ENCODE assay signal across 22 cellular contexts in the genomic region with DNA sequence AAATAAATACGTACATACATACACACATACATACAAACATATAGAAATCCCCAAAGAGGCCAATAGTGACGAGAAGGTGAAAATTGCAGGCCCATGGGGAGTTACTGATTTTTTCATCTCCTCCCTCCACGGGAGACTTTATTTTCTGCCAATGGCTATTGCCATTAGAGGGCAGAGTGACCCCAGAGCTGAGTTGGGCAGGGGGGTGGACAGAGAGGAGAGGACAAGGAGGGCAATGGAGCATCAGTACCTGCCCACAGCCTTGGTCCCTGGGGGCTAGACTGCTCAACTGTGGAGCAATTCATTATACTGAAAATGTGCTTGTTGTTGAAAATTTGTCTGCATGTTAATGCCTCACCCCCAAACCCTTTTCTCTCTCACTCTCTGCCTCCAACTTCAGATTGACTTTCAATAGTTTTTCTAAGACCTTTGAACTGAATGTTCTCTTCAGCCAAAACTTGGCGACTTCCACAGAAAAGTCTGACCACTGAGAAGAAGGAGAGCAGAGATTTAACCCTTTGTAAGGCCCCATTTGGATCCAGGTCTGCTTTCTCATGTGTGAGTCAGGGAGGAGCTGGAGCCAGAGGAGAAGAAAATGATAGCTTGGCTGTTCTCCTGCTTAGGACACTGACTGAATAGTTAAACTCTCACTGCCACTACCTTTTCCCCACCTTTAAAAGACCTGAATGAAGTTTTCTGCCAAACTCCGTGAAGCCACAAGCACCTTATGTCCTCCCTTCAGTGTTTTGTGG.
A peak's percentile ranks its signal among the peaks of the same experiment; 100 is the strongest.
DNase-seq lines count a peak whose midpoint lies in the region; ATAC-seq and TF ChIP-seq lines count a peak whose summit lies in the region.
"Had no signal": no experiment of that assay in that cellular context is flagged by ENCODE, and none has a peak within 500 bp of the region (broad histone marks: within the 10 kb centered on the region; RNA-seq: fewer than 3 reads in every experiment).

No MANE protein-coding gene starts in this region.

- peak overlapping the region; percentile 55 for H3K4me2 ChIP-seq in Karpas-422 (ENCODE audit: low read depth, low read length, poor library complexity, severe bottlenecking)

- no peak overlapping the region for H3K4me3 Mint-ChIP-seq in Caco-2 (ENCODE audit: unreplicated experiment)
- no peak overlapping the region for H3K4me3 Mint-ChIP-seq in stimulated activated naive B cell treated with anti-CD40 and anti-IgM and Interleukin-4, amounts not matched to agents 10 μg/mL and 1 μg/mL and 100 μg/mL, for 72 hours
- H3K4me3 Mint-ChIP-seq: activated T-cell treated with anti-CD3 and anti-CD28 coated beads, Interleukin-2, amount 50 U/mL, for 72 hours; T-helper 17 cell had no signal

- H3K27me3 Mint-ChIP-seq in Caco-2 (ENCODE audit: insufficient read depth, unreplicated experiment) = no peaks in the 10 kb centered on the region
- peaks cover 5 to 6% of the 10 kb centered on the region in 2 donors for H3K27me3 Mint-ChIP-seq in stimulated activated naive B cell treated with anti-CD40 and anti-IgM and Interleukin-4, amounts not matched to agents 10 μg/mL and 1 μg/mL and 100 μg/mL, for 72 hours
- H3K27me3 Mint-ChIP-seq: naive B cell, T-helper 17 cell had no signal

- no peaks in the 10 kb centered on the region for H3K79me2 ChIP-seq in Karpas-422 (ENCODE audit: low read length)

- H3K4me3 ChIP-seq in Karpas-422 (ENCODE audit: low read length) = peak overlapping the region; percentile 30; the same call in 1 of the 2 replicates
- no peak overlapping the region for H3K4me3 ChIP-seq in choroid plexus epithelial cell (ENCODE audit: low read depth, low read length)
- H3K4me3 ChIP-seq in heart right ventricle = no peak overlapping the region
- H3K4me3 ChIP-seq in Caco-2 (ENCODE audit: low read depth, low read length) = no peak overlapping the region
- H3K4me3 ChIP-seq: colonic mucosa, right lobe of liver, transverse colon had no signal

- 35 to 40% methylated on average over 5 of the region's 5 CpGs for WGBS in heart right ventricle, 2 donors

- no peaks in the 10 kb centered on the region for H3K9me2 ChIP-seq in Karpas-422 (replicated peaks; ENCODE audit: insufficient read depth, low read length)

- no peaks in the 10 kb centered on the region for H4K20me1 ChIP-seq in Karpas-422 (ENCODE audit: insufficient read depth, low read depth, low read length)

- H3K4me1 Mint-ChIP-seq in Caco-2 (ENCODE audit: low read depth, unreplicated experiment) = no peaks in the 10 kb centered on the region
- H3K4me1 Mint-ChIP-seq in stimulated activated naive B cell treated with anti-CD40 and anti-IgM and Interleukin-4, amounts not matched to agents 10 μg/mL and 1 μg/mL and 100 μg/mL, for 72 hours = peaks cover 8 to 9% of the 10 kb centered on the region in 2 donors
- H3K4me1 Mint-ChIP-seq: T-helper 17 cell had no signal

- no peaks in the 10 kb centered on the region for H3K9me3 ChIP-seq in Karpas-422 (ENCODE audit: low read length)
- H3K9me3 ChIP-seq in heart right ventricle = no peaks in the 10 kb centered on the region
- H3K9me3 ChIP-seq in Caco-2 = no peaks in the 10 kb centered on the region
- H3K9me3 ChIP-seq: colonic mucosa, right lobe of liver, transverse colon had no signal

- DNase-seq in Karpas-422 = peak; percentile 77
- DNase-seq in choroid plexus epithelial cell (ENCODE audit: low read depth) = peak; percentile 27
- DNase-seq in heart right ventricle = no peak
- peak; percentile 23 for DNase-seq in superior temporal gyrus (ENCODE audit: extremely low spot score)
- no peak for DNase-seq in Caco-2
- DNase-seq in stimulated activated naive B cell treated with anti-CD40 and anti-IgM and Interleukin-4, amounts not matched to agents 10 μg/mL and 1 μg/mL and 100 μg/mL, for 72 hours = no peak
- no peak for DNase-seq in NCI-H1694 treated with DMSO at 0.1 percent for 48 hours (lab: John Stamatoyannopoulos, UW)
- DNase-seq: activated CD8-positive, alpha-beta memory T cell treated with anti-CD3 and anti-CD28 coated beads for 24 hours; activated T-cell treated with anti-CD3 and anti-CD28 coated beads, Interleukin-2, amount 50 U/mL, for 72 hours; colonic mucosa; mammary epithelial cell; naive B cell; NCI-H146; NCI-H2171 treated with DMSO at 0.1 percent for 48 hours; NCI-H748 treated with DMSO at 0.1 percent for 48 hours; right lobe of liver; SIG-M5; stimulated activated naive CD4-positive, alpha-beta T cell treated with Interleukin-2 at 50 U/mL for 16 hours; T-helper 17 cell; transverse colon had no signal

- intact Hi-C loops in heart right ventricle (cut with DNase I) (loop anchor here in 6 of 10 donors (5.0 to 10.0 kb wide), 4 partner anchors 53 to 180 kb away; a partner anchor contains a TSS), Caco-2 (cut with micrococcal nuclease; ENCODE audit: unreplicated experiment) (no loop called here)

- CTCF ChIA-PET in Caco-2 (lab: Charles Lee) = no interaction called here

- H2AFZ ChIP-seq in Karpas-422 (ENCODE audit: low read length) = no peak overlapping the region; the same call in 1 of the 2 replicates

- H3K9ac ChIP-seq in Karpas-422 (ENCODE audit: low read length) = peak overlapping the region; percentile 60

- H3K27me3 ChIP-seq in Karpas-422 (ENCODE audit: low read length) (no peaks in the 10 kb centered on the region), heart right ventricle (peaks cover 0 to 3% (median 0%) of the 10 kb centered on the region in 7 donors), Caco-2 (replicated peaks; ENCODE audit: control insufficient read depth, insufficient read depth, low read length) (no peaks in the 10 kb centered on the region)
- H3K27me3 ChIP-seq: colonic mucosa, right lobe of liver, transverse colon had no signal

- ATAC-seq in heart right ventricle = peak in 1 of 8 donors; percentile 66
- no peak for ATAC-seq in stimulated activated naive B cell treated with anti-CD40 and anti-IgM and Interleukin-4, amounts not matched to agents 10 μg/mL and 1 μg/mL and 100 μg/mL, for 72 hours (replicated peaks)
- ATAC-seq: activated naive CD4-positive, alpha-beta T cell treated with anti-CD3 and anti-CD28 coated beads, Interleukin-2, amount 50 U/mL, for 72 hours; activated T-cell treated with anti-CD3 and anti-CD28 coated beads, Interleukin-2, amount 50 U/mL, for 72 hours; T-helper 17 cell had no signal

- H3K36me3 Mint-ChIP-seq in Caco-2 (ENCODE audit: insufficient read depth, unreplicated experiment) = peaks cover 4% of the 10 kb centered on the region
- H3K36me3 Mint-ChIP-seq in stimulated activated naive B cell treated with anti-CD40 and anti-IgM and Interleukin-4, amounts not matched to agents 10 μg/mL and 1 μg/mL and 100 μg/mL, for 72 hours = no peaks in the 10 kb centered on the region
- H3K36me3 Mint-ChIP-seq: activated naive CD4-positive, alpha-beta T cell treated with anti-CD3 and anti-CD28 coated beads, Interleukin-2, amount 50 U/mL, for 72 hours; naive B cell had no signal

- no peaks in the 10 kb centered on the region for H3K9me3 Mint-ChIP-seq in Caco-2 (ENCODE audit: unreplicated experiment)
- no peaks in the 10 kb centered on the region for H3K9me3 Mint-ChIP-seq in stimulated activated naive B cell treated with anti-CD40 and anti-IgM and Interleukin-4, amounts not matched to agents 10 μg/mL and 1 μg/mL and 100 μg/mL, for 72 hours
- H3K9me3 Mint-ChIP-seq: naive B cell had no signal

- no TSS peak for BruUV-seq in Caco-2 (replicated peaks; lab: Mats Ljungman, UMichigan)

- POLR2A ChIA-PET in Caco-2 (lab: Charles Lee) = no interaction called here

- TF ChIP-seq CTCF in choroid plexus epithelial cell (conservative IDR thresholded peaks at IDR 0.05; ENCODE audit: low read depth, low read length) (peak; percentile 15), heart right ventricle (IDR thresholded peaks at IDR 0.05) (peak in 7 of 9 donors; percentile 10 to 46 (median 23)), Caco-2 (IDR thresholded peaks at IDR 0.05; ENCODE audit: insufficient read depth in 1 of 2, low read depth in 1 of 2, low read length in 1 of 2, severe bottlenecking in 1 of 2, unreplicated experiment in 1 of 2) (no peak)

- no peak overlapping the region for H3K27ac Mint-ChIP-seq in Caco-2 (ENCODE audit: unreplicated experiment)
- no peak overlapping the region for H3K27ac Mint-ChIP-seq in stimulated activated naive B cell treated with anti-CD40 and anti-IgM and Interleukin-4, amounts not matched to agents 10 μg/mL and 1 μg/mL and 100 μg/mL, for 72 hours
- H3K27ac Mint-ChIP-seq: activated naive CD4-positive, alpha-beta T cell treated with anti-CD3 and anti-CD28 coated beads, Interleukin-2, amount 50 U/mL, for 72 hours; activated T-cell treated with anti-CD3 and anti-CD28 coated beads, Interleukin-2, amount 50 U/mL, for 72 hours; naive B cell; T-helper 17 cell had no signal

- H3K27ac ChIP-seq in Karpas-422 (ENCODE audit: low read length) = peak overlapping the region; percentile 94
- H3K27ac ChIP-seq in heart right ventricle = no peak overlapping the region
- H3K27ac ChIP-seq: colonic mucosa, HL-60, right lobe of liver, transverse colon had no signal

- H3K4me1 ChIP-seq in Karpas-422 (ENCODE audit: low read length) = peaks cover 70% of the 10 kb centered on the region
- peaks cover 0 to 43% (median 11%) of the 10 kb centered on the region in 9 donors for H3K4me1 ChIP-seq in heart right ventricle
- no peaks in the 10 kb centered on the region for H3K4me1 ChIP-seq in Caco-2
- H3K4me1 ChIP-seq: colonic mucosa, transverse colon had no signal

- H3K36me3 ChIP-seq in Karpas-422 (ENCODE audit: insufficient read depth, low read length) (no peaks in the 10 kb centered on the region), heart right ventricle (no peaks in the 10 kb centered on the region), Caco-2 (ENCODE audit: control insufficient read depth, insufficient read depth, low read length) (no peaks in the 10 kb centered on the region)
- H3K36me3 ChIP-seq: colonic mucosa, transverse colon had no signal

Comparison
In these comparisons a context has a peak if more than half of its experiments do, and no peak if none do; other contexts are left out.
1. DNase-seq: peak in Karpas-422 (single experiment), choroid plexus epithelial cell (single experiment) and superior temporal gyrus (single experiment); none in heart right ventricle (0 of 2), Caco-2 (0 of 2), stimulated activated naive B cell treated with anti-CD40 and anti-IgM and Interleukin-4, amounts not matched to agents 10 μg/mL and 1 μg/mL and 100 μg/mL, for 72 hours (single experiment) and NCI-H1694 treated with DMSO at 0.1 percent for 48 hours (single experiment).
2. CTCF ChIP-seq: peak in choroid plexus epithelial cell (single experiment) and heart right ventricle (7 of 9); none in Caco-2 (0 of 2).